Comparison of ENCODE assay signal across 21 cellular contexts in the genomic region with DNA sequence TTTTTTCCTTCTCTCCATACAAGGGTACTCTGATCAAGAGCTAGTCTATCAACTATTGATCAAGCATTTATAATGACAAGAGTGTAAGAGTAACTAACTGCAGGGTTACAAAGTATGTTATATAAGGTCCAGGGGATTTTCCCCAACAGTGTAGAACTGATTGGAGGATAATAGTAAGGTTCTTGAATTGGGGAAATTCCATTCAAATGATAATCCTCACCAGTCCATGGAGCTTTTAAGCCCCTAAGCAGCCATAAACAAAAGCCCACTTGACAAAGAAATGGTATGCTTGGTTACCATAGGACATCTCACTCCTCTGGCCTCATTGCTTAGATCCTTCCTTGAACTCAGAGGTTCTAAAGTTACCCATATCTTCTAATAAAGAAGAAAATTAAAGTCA.
"Had no signal": no experiment of that assay in that cellular context is flagged by ENCODE, and none has a peak within 500 bp of the region (broad histone marks: within the 10 kb centered on the region; RNA-seq: fewer than 3 reads in every experiment).

No MANE protein-coding gene starts in this region.

- H3K4me3 Mint-ChIP-seq: activated CD8-positive, alpha-beta memory T cell treated with anti-CD3 and anti-CD28 coated beads, Interleukin-2, amount 10 ng/mL, durations not matched to agents 7 days and 5 days; immature natural killer cell; naive thymus-derived CD8-positive, alpha-beta T cell; T-helper 1 cell treated with Interleukin-12 subunit alpha and Interleukin-12 subunit beta and Interleukin-4 antibody, amounts not matched to agents 30 μg/mL and 1 μg/mL, for 36 hours had no signal

- H3K27ac ChIP-seq: ascending aorta, coronary artery, gastroesophageal sphincter, heart left ventricle, left ventricle myocardium inferior, thoracic aorta, upper lobe of left lung, WERI-Rb-1 had no signal

- DNase-seq: activated CD4-positive, alpha-beta T cell treated with anti-CD3 and anti-CD28 coated beads for 1 hour; activated CD4-positive, alpha-beta T cell treated with anti-CD3 and anti-CD28 coated beads, Interleukin-2, amount 50 U/mL, for 48 hours; activated CD8-positive, alpha-beta memory T cell treated with anti-CD3 and anti-CD28 coated beads, Interleukin-2, amount 10 ng/mL, durations not matched to agents 7 days and 5 days; activated naive CD4-positive, alpha-beta T cell treated with anti-CD3 and anti-CD28 coated beads, Interleukin-2, amount 50 U/mL, for 16 hours; heart left ventricle; immature natural killer cell; kidney glomerular epithelial cell; left ventricle myocardium inferior; mucosa of descending colon; naive thymus-derived CD8-positive, alpha-beta T cell; nucleus accumbens; stimulated activated CD4-positive, alpha-beta T cell treated with anti-CD3 and anti-CD28 coated beads, Interleukin-4, amount 100 ng/mL, for 1 hour; upper lobe of left lung; WERI-Rb-1 had no signal

- H3K27me3 Mint-ChIP-seq: activated CD8-positive, alpha-beta memory T cell treated with anti-CD3 and anti-CD28 coated beads, Interleukin-2, amount 10 ng/mL, durations not matched to agents 7 days and 5 days; naive thymus-derived CD8-positive, alpha-beta T cell had no signal

- H3K27ac Mint-ChIP-seq: activated CD8-positive, alpha-beta memory T cell treated with anti-CD3 and anti-CD28 coated beads, Interleukin-2, amount 10 ng/mL, durations not matched to agents 7 days and 5 days; activated T-helper 2 cell treated with anti-CD3 and anti-CD28 coated beads, Interferon-gamma antibody, Interleukin-2, Interleukin-4, amounts not matched to agents 10 μg/mL and 5 μg/mL and 100 μg/mL, durations not matched to agents 14 hours and 24 hours and 36 hours; T-helper 1 cell treated with Interleukin-12 subunit alpha and Interleukin-12 subunit beta and Interleukin-4 antibody, amounts not matched to agents 30 μg/mL and 1 μg/mL, for 36 hours had no signal

- H3K9me3 ChIP-seq: ascending aorta, gastroesophageal sphincter, heart left ventricle, left ventricle myocardium inferior, mucosa of descending colon, thoracic aorta, upper lobe of left lung had no signal

- H3K9me3 Mint-ChIP-seq: activated T-helper 2 cell treated with anti-CD3 and anti-CD28 coated beads, Interferon-gamma antibody, Interleukin-2, Interleukin-4, amounts not matched to agents 10 μg/mL and 5 μg/mL and 100 μg/mL, durations not matched to agents 14 hours and 24 hours and 36 hours; immature natural killer cell; naive thymus-derived CD8-positive, alpha-beta T cell; T-helper 1 cell treated with Interleukin-12 subunit alpha and Interleukin-12 subunit beta and Interleukin-4 antibody, amounts not matched to agents 30 μg/mL and 1 μg/mL, for 36 hours had no signal

- H3K4me3 ChIP-seq: ascending aorta, coronary artery, gastroesophageal sphincter, heart left ventricle, left ventricle myocardium inferior, mucosa of descending colon, smooth muscle cell, thoracic aorta, upper lobe of left lung had no signal

- H3K27me3 ChIP-seq: ascending aorta, gastroesophageal sphincter, heart left ventricle, upper lobe of left lung had no signal

- H3K4me1 ChIP-seq: ascending aorta had no signal
